ENCODE assay signal across 1 cellular context in genomic region chr17:49745175-49746139, GRCh38.
TF ChIP-seq lines count a peak whose summit lies in the region.

No MANE protein-coding gene starts in this region.

TF ChIP-seq in HepG2, 621 proteins besides CTCF, POLR2A, EP300 and RAD21:
- TF ChIP-seq, protein P1, sequence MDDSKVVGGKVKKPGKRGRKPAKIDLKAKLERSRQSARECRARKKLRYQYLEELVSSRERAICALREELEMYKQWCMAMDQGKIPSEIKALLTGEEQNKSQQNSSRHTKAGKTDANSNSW (CRISPR knock-in tag; IDR thresholded peaks at IDR 0.05; ENCODE audit: borderline replicate concordance) = no peak
- TF ChIP-seq KAT7 (CRISPR knock-in tag; IDR thresholded peaks at IDR 0.05; ENCODE audit: borderline replicate concordance) (no peak), ZNF484 (CRISPR knock-in tag; IDR thresholded peaks at IDR 0.05; ENCODE audit: borderline replicate concordance, low read depth) (peak; percentile 91; the same call in 1 of the 2 replicates), ZNF264 (CRISPR knock-in tag; IDR thresholded peaks at IDR 0.05) (no peak), ZNF83 (CRISPR knock-in tag; IDR thresholded peaks at IDR 0.05; ENCODE audit: borderline replicate concordance) (no peak), PPARG (CRISPR knock-in tag; conservative IDR thresholded peaks at IDR 0.05) (peak; percentile 80), ZBTB34 (CRISPR knock-in tag; IDR thresholded peaks at IDR 0.05) (no peak), GTF3A (CRISPR knock-in tag; conservative IDR thresholded peaks at IDR 0.05) (no peak), ATF7 (IDR thresholded peaks at IDR 0.05) (peak; percentile 82), ATF7 (CRISPR knock-in tag; IDR thresholded peaks at IDR 0.05) (no peak), RXRB (CRISPR knock-in tag; IDR thresholded peaks at IDR 0.05; ENCODE audit: borderline replicate concordance) (peak; percentile 55; the same call in 1 of the 2 replicates), ZNF3 (CRISPR knock-in tag; IDR thresholded peaks at IDR 0.05) (no peak), ZNF644 (CRISPR knock-in tag; IDR thresholded peaks at IDR 0.05; ENCODE audit: low read depth) (no peak), ZNF543 (CRISPR knock-in tag; IDR thresholded peaks at IDR 0.05) (no peak)
- TF ChIP-seq, protein P2, sequence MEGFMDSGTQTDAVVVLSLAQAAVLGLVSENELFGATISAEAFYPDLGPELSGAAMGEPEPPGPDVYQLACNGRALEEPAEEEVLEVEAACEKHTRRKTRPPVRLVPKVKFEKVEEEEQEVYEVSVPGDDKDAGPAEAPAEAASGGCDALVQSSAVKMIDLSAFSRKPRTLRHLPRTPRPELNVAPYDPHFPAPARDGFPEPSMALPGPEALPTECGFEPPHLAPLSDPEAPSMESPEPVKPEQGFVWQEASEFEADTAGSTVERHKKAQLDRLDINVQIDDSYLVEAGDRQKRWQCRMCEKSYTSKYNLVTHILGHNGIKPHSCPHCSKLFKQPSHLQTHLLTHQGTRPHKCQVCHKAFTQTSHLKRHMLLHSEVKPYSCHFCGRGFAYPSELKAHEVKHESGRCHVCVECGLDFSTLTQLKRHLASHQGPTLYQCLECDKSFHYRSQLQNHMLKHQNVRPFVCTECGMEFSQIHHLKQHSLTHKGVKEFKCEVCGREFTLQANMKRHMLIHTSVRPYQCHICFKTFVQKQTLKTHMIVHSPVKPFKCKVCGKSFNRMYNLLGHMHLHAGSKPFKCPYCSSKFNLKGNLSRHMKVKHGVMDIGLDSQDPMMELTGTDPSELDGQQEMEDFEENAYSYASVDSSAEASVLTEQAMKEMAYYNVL (CRISPR knock-in tag; IDR thresholded peaks at IDR 0.05; ENCODE audit: borderline replicate concordance) = no peak
- TF ChIP-seq, protein P3, sequence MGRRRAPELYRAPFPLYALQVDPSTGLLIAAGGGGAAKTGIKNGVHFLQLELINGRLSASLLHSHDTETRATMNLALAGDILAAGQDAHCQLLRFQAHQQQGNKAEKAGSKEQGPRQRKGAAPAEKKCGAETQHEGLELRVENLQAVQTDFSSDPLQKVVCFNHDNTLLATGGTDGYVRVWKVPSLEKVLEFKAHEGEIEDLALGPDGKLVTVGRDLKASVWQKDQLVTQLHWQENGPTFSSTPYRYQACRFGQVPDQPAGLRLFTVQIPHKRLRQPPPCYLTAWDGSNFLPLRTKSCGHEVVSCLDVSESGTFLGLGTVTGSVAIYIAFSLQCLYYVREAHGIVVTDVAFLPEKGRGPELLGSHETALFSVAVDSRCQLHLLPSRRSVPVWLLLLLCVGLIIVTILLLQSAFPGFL (CRISPR knock-in tag; IDR thresholded peaks at IDR 0.05) = no peak
- TF ChIP-seq, protein P4, sequence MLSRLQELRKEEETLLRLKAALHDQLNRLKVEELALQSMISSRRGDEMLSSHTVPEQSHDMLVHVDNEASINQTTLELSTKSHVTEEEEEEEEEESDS (CRISPR knock-in tag; IDR thresholded peaks at IDR 0.05; ENCODE audit: borderline replicate concordance) = no peak
